In genomic region chr3:165133188-165133899, GRCh38 we compare ENCODE assay signal across 30 cellular contexts. TPM values are rescaled to one million over a fixed set of nuclear protein-coding genes. Genes with fewer than 3 reads are reported as not detected.
DNase-seq lines count a peak whose midpoint lies in the region; ATAC-seq and TF ChIP-seq lines count a peak whose summit lies in the region.
"Had no signal": no experiment of that assay in that cellular context is flagged by ENCODE, and none has a peak within 500 bp of the region (broad histone marks: within the 10 kb centered on the region; RNA-seq: fewer than 3 reads in every experiment).

No MANE protein-coding gene starts in this region.

- H3K4me2 ChIP-seq in mammary epithelial cell (ENCODE audit: insufficient read depth, low read depth, low read length) = no peak overlapping the region
- H3K4me2 ChIP-seq: smooth muscle cell had no signal

- BruUV-seq in mammary epithelial cell (replicated peaks; lab: Mats Ljungman, UMichigan) = no TSS peak

- TF ChIP-seq POLR2A in right lobe of liver (IDR thresholded peaks at IDR 0.05) = no peak

- peak overlapping the region; percentile 50 for H3K27ac ChIP-seq in 22Rv1
- H3K27ac ChIP-seq in right lobe of liver = peak overlapping the region in 2 of 3 donors; percentile 43 to 59
- H3K27ac ChIP-seq in mammary epithelial cell (ENCODE audit: insufficient read depth, low read depth, low read length) = no peak overlapping the region
- H3K27ac ChIP-seq: adrenal gland, SJCRH30, upper lobe of right lung had no signal

- no peaks in the 10 kb centered on the region for H3K36me3 ChIP-seq in right lobe of liver
- H3K36me3 ChIP-seq in mammary epithelial cell (ENCODE audit: insufficient read depth, low read length) = no peaks in the 10 kb centered on the region
- H3K36me3 ChIP-seq: adrenal gland, SJCRH30, upper lobe of right lung had no signal

- ATAC-seq in GM21619 (IDR thresholded peaks at IDR 0.05; ENCODE audit: unreplicated experiment) (peak; percentile 59), right lobe of liver (peak; percentile 65 to 79 (median 68))
- ATAC-seq: GM12878, K562, left ventricle myocardium superior, upper lobe of right lung had no signal

- WGBS in right lobe of liver (ENCODE audit: insufficient coverage, low coverage, low lambda C conversion rate, missing lambda C conversion rate) = 40% methylated on average over 1 of the region's 1 CpG
- 100% methylated on average over 1 of the region's 1 CpG for whole genome bisulfite sequencing in mammary epithelial cell (ENCODE audit: low coverage, missing lambda C conversion rate)

- H3K4me1 ChIP-seq in right lobe of liver = peaks cover 0 to 39% (median 4%) of the 10 kb centered on the region in 4 donors
- H3K4me1 ChIP-seq in mammary epithelial cell (ENCODE audit: insufficient read depth, low read length) = no peaks in the 10 kb centered on the region
- H3K4me1 ChIP-seq: adrenal gland, SJCRH30, upper lobe of right lung had no signal

- H2AFZ ChIP-seq in mammary epithelial cell (ENCODE audit: low read depth, low read length) = no peak overlapping the region

- DNase-seq in HuH-7.5 (ENCODE audit: low spot score) (peak; percentile 3), right lobe of liver (no peak), mammary epithelial cell (no peak), NCI-H526 treated with DMSO at 0.1 percent for 48 hours (lab: John Stamatoyannopoulos, UW) (no peak), NCI-H524 (lab: John Stamatoyannopoulos, UW) (no peak)
- no peak for DNase-seq in stimulated activated CD4-positive, alpha-beta T cell treated with anti-CD3 and anti-CD28 coated beads, Interleukin-2, amount 100 ng/mL, for 24 hours
- DNase-seq: 8988T; activated B cell treated with CpG ODN at 0.5 μM for 24 hours; activated CD4-positive, alpha-beta T cell treated with anti-CD3 and anti-CD28 coated beads, Interleukin-2, amount 50 U/mL, for 1 hour; activated naive CD4-positive, alpha-beta T cell treated with Interleukin-2 at 50 U/mL for 16 hours; adrenal gland; cerebellar nuclear complex; HCEC 1CT; left ventricle myocardium superior; NCI-H1105; NCI-H2029 treated with DMSO at 0.1 percent for 48 hours; NCI-H226; NCI-H774; retina; SJCRH30; upper lobe of right lung had no signal

- in situ Hi-C loops in mammary epithelial cell (cut with MboI; ENCODE audit: low sequenced_read_pairs in 2 of 2) = no loop called here

- H3K79me2 ChIP-seq in mammary epithelial cell (ENCODE audit: insufficient read depth, low read length) = no peaks in the 10 kb centered on the region

- no peak for TF ChIP-seq CTCF in 22Rv1 (IDR thresholded peaks at IDR 0.05)
- TF ChIP-seq CTCF in right lobe of liver (IDR thresholded peaks at IDR 0.05) = no peak
- TF ChIP-seq CTCF in mammary epithelial cell (conservative IDR thresholded peaks at IDR 0.05 in 1 of 2, IDR thresholded peaks at IDR 0.05 in 1 of 2; ENCODE audit: extremely low read depth in 1 of 2, insufficient read depth in 1 of 2, low read depth in 1 of 2, low read length in 2 of 2) = no peak

- dilution Hi-C loops in mammary epithelial cell (cut with HindIII; ENCODE audit: low sequenced_read_pairs) = no loop called here

- H3K27me3 ChIP-seq in right lobe of liver (no peaks in the 10 kb centered on the region), mammary epithelial cell (ENCODE audit: insufficient read depth, low read length) (no peaks in the 10 kb centered on the region)
- H3K27me3 ChIP-seq: adrenal gland, SJCRH30, upper lobe of right lung had no signal

- CTCF ChIA-PET in mammary epithelial cell (lab: Charles Lee; ENCODE audit: low non-redundant PET) = no interaction called here

- no peak overlapping the region for H3K9ac ChIP-seq in mammary epithelial cell (ENCODE audit: insufficient read depth, low read length)

- H3K9me3 ChIP-seq in right lobe of liver = no peaks in the 10 kb centered on the region
- no peaks in the 10 kb centered on the region for H3K9me3 ChIP-seq in mammary epithelial cell (replicated peaks; ENCODE audit: insufficient read depth, low read length)
- H3K9me3 ChIP-seq: adrenal gland, SJCRH30 had no signal

- H4K20me1 ChIP-seq in mammary epithelial cell (ENCODE audit: insufficient read depth, low read length) = no peaks in the 10 kb centered on the region

- intact Hi-C loops in right lobe of liver (cut with DNase I) = no loop called here
- intact Hi-C loops in mammary epithelial cell (cut with micrococcal nuclease) = no loop called here

- H3K4me3 ChIP-seq in right lobe of liver = no peak overlapping the region
- H3K4me3 ChIP-seq in mammary epithelial cell (replicated peaks in 1 of 3; ENCODE audit: insufficient read depth in 1 of 3, low read depth in 2 of 3, low read length in 3 of 3) = no peak overlapping the region
- H3K4me3 ChIP-seq: adrenal gland, GM12878, K562, SJCRH30, smooth muscle cell, upper lobe of right lung had no signal

RNA-seq across cellular contexts. Expression of gene SI, which starts 55.0 kb away (rescaled TPM):
- total RNA-seq in right lobe of liver (not detected), mammary epithelial cell (not detected)
- not detected for polyA plus RNA-seq in mammary epithelial cell
- not detected for polyA minus RNA-seq in mammary epithelial cell
- total RNA-seq: activated B cell treated with CpG ODN at 0.5 μM for 24 hours, adrenal gland, glomerular endothelial cell, GM12878, K562, left ventricle myocardium superior, M059J, osteoblast, RPMI7951, SJCRH30, smooth muscle cell, upper lobe of right lung had no signal
- polyA plus RNA-seq: K562, smooth muscle cell had no signal
